In the genomic region with DNA sequence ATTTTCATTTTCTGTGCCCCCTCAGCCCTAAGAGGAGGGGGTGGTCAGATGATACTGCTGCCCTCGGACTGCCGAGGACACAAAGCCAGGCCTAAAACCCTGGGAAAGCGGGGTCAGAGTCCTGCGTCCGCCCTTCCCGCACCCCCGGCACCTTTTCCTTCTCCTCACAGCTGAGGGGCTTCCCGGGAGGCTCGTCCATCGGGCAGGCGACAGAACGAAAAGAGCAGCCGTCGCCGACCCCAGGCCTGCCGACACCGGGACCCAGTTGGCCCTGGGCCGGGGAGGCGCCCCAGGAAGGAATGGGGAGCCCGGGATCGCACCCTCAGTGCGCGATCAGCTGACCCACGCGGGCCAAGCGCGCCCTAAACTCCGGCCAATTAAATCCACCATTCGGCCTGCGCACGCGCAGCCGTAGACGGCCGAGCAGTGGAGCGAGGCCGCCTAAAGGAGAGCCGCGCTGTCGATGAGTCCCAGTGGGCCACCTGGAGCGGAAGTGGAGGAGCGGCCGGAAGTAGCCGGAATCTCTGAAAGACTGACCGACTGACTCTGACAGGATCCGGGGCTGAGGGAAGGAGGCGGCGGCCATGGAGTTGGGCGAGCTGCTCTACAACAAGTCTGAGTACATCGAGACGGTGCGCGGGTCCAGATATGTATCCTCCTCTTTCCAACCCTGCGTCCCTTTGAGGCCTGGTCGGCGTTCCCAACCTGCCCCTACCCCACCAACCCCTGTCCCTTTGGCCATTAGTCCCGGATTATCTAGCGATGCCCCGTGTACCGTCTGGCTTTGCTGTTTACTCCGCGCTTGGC, we compare ENCODE assay signal across 8 cellular contexts. TPM values are rescaled to one million over a fixed set of nuclear protein-coding genes. Genes with fewer than 3 reads are reported as not detected.
A peak's percentile ranks its signal among the peaks of the same experiment; 100 is the strongest.
DNase-seq lines count a peak whose midpoint lies in the region; ATAC-seq, FAIRE-seq and TF ChIP-seq lines count a peak whose summit lies in the region.

A gene (plus strand): TSS at position 508 of the 807 bp plus-strand sequence. CDS start 77 bp downstream, at position 585.
A gene (minus strand): TSS at position 352 of the 807 bp plus-strand sequence. CDS start 153 bp downstream, at position 199.

- peak within 1 kb of the TSS; percentile 99 for H3K9ac ChIP-seq in SU-DHL-6 (ENCODE audit: low read length)

- H3K9me3 ChIP-seq in SU-DHL-6 (ENCODE audit: insufficient read depth, low read length) (no peaks in the 10 kb centered on the region), pancreas (no peaks in the 10 kb centered on the region), tibial artery (no peaks in the 10 kb centered on the region)

- peaks cover 66% of the 10 kb centered on the region for H3K79me2 ChIP-seq in SU-DHL-6 (ENCODE audit: insufficient read depth, low read length)

- H3K9me2 ChIP-seq in SU-DHL-6 (replicated peaks; ENCODE audit: insufficient read depth, low read length), result no peaks in the 10 kb centered on the region

- peaks cover 9% of the 10 kb centered on the region; the same call in 1 of the 2 replicates for H3F3A ChIP-seq in SU-DHL-6 (ENCODE audit: insufficient read depth)

- no peak for TF ChIP-seq CTCF in SU-DHL-6 (IDR thresholded peaks at IDR 0.05; ENCODE audit: insufficient read depth, low read length, poor library complexity, severe bottlenecking)
- no peak for TF ChIP-seq CTCF in pancreas (IDR thresholded peaks at IDR 0.05)
- TF ChIP-seq CTCF in tibial artery (IDR thresholded peaks at IDR 0.05), result peak in 1 of 2 experiments; percentile 9

- H2AFZ ChIP-seq in SU-DHL-6 (ENCODE audit: low read depth, low read length, severe bottlenecking), result peak within 1 kb of the TSS; percentile 74

- H3K4me3 ChIP-seq in SU-DHL-6 (ENCODE audit: insufficient read depth, low read length, poor library complexity, severe bottlenecking) (peak within 1 kb of the TSS; percentile 100), pancreas (peak within 1 kb of the TSS; percentile 85 to 97 (median 92)), tibial artery (peak within 1 kb of the TSS; percentile 64 to 87)

- peak; percentile 76 for TF ChIP-seq POLR2A in GM10847 (IDR thresholded peaks at IDR 0.05; ENCODE audit: extremely low read depth, insufficient read length)

- no peaks in the 10 kb centered on the region for H4K20me1 ChIP-seq in SU-DHL-6 (ENCODE audit: low read depth, low read length)

- ATAC-seq in HG02678 (IDR thresholded peaks at IDR 0.05; ENCODE audit: unreplicated experiment), result peak; percentile 97
- peak; percentile 100 for ATAC-seq in Right ventricle myocardium superior (ENCODE audit: poor library complexity)
- peak; percentile 99 to 100 (median 100) for ATAC-seq in pancreas

- DNase-seq in NCI-H128 (lab: John Stamatoyannopoulos, UW; ENCODE audit: unreplicated experiment) (peak; percentile 74), Right ventricle myocardium superior (peak; percentile 97), pancreas (peak; percentile 89 to 98 (median 91)), tibial artery (peak; percentile 93 to 96)
- peak; percentile 68 for DNase-seq in activated naive CD8-positive, alpha-beta T cell treated with anti-CD3 and anti-CD28 coated beads, Interleukin-2, amount 50 U/mL, for 16 hours (ENCODE audit: low read depth, low spot score)

- WGBS in pancreas, 2 donors, result 0% methylated on average over 62 of the region's 62 CpGs

- H3K4me2 ChIP-seq in SU-DHL-6 (ENCODE audit: low read depth, low read length, poor library complexity, severe bottlenecking), result peak within 1 kb of the TSS; percentile 88

- H3K4me1 ChIP-seq in pancreas, result peaks cover 6 to 20% (median 7%) of the 10 kb centered on the region in 3 donors
- H3K4me1 ChIP-seq in tibial artery, result peaks cover 0 to 29% (median 19%) of the 10 kb centered on the region in 4 donors

- intact Hi-C loops in Right ventricle myocardium superior (cut with DNase I) (no loop called here), pancreas (cut with DNase I) (no loop called here), tibial artery (cut with DNase I; ENCODE audit: low total_unique reads) (loop anchor here (5.0 kb wide), 1 partner anchor 44 kb away; a partner anchor contains a TSS)

- H3K27me3 ChIP-seq in SU-DHL-6 (ENCODE audit: low read length) (no peaks in the 10 kb centered on the region), pancreas (no peaks in the 10 kb centered on the region), tibial artery (no peaks in the 10 kb centered on the region)

- peak within 1 kb of the TSS; percentile 83 for H3K27ac ChIP-seq in SU-DHL-6 (ENCODE audit: low read depth, low read length)
- H3K27ac ChIP-seq in pancreas, result peak within 1 kb of the TSS; percentile 36 to 67 (median 65)
- peak within 1 kb of the TSS; percentile 76 to 90 for H3K27ac ChIP-seq in tibial artery

- H3K36me3 ChIP-seq in SU-DHL-6 (ENCODE audit: low read length) (peaks cover 11% of the 10 kb centered on the region; the same call in 1 of the 2 replicates), pancreas (peaks cover 0 to under 1% (median 0%) of the 10 kb centered on the region in 3 donors), tibial artery (peaks cover 23 to 35% (median 24%) of the 10 kb centered on the region in 3 donors)

- no peak for FAIRE-seq in pancreas (lab: Jason Lieb, UNC)

RNA-seq across cellular contexts. Expression of the first gene that starts in this region (rescaled TPM):
- total RNA-seq in Right ventricle myocardium superior, result 34.4 TPM
- 10 to 100 TPM; 17.9 to 29.5 (median 23.7) TPM for total RNA-seq in pancreas
- polyA plus RNA-seq in pancreas, result 10 to 100 TPM in 1 of 2 donors, 1 to 10 TPM in 1; 5.7 to 10.9 TPM

RNA-seq across cellular contexts. Expression of the second gene that starts in this region (rescaled TPM):
- total RNA-seq in Right ventricle myocardium superior, result 4.9 TPM
- total RNA-seq in pancreas, result 1 to 10 TPM; 2.3 to 6.8 (median 4.3) TPM
- 1 to 10 TPM; 3.5 to 5.4 TPM for polyA plus RNA-seq in pancreas

Comparison
In these comparisons a context has a peak if more than half of its experiments do, and no peak if none do; other contexts are left out.
1. Peak in every context shown above with its lines: DNase-seq, ATAC-seq, H3K4me3 ChIP-seq and H3K27ac ChIP-seq.